Comparison of ENCODE assay signal across 8 cellular contexts in genomic region chr12:124493809-124494750, GRCh38.
DNase-seq lines count a peak whose midpoint lies in the region; ATAC-seq and TF ChIP-seq lines count a peak whose summit lies in the region.

No MANE protein-coding gene starts in this region.

- intact Hi-C loops in activated CD4-positive, alpha-beta T cell treated with anti-CD3 and anti-CD28 coated beads for 36 hours (cut with DNase I, micrococcal nuclease) = loop anchor here (1.0 to 5.0 kb wide), 4 partner anchors 28 to 269 kb away; no protein-coding TSS in a partner anchor

- peaks cover 11 to 36% of the 10 kb centered on the region in 2 experiments for H3K36me3 ChIP-seq in SK-N-SH (replicated peaks in 1 of 2; ENCODE audit: control insufficient read depth in 1 of 2, insufficient read depth in 2 of 2, low read length in 1 of 2)
- H3K36me3 ChIP-seq in endodermal cell (ENCODE audit: control insufficient read depth, insufficient read depth, low read length) = peaks cover 14% of the 10 kb centered on the region

- H3K4me3 ChIP-seq in SK-N-SH (ENCODE audit: low read depth in 2 of 2, low read length in 1 of 2) (no peak overlapping the region), endodermal cell (ENCODE audit: low read length) (no peak overlapping the region)

- no peaks in the 10 kb centered on the region for H3K9me2 ChIP-seq in SK-N-SH

- no peak for TF ChIP-seq EP300 in SK-N-SH (IDR thresholded peaks at IDR 0.05; ENCODE audit: borderline replicate concordance in 1 of 2, low read depth in 1 of 2, low read length in 1 of 2)

- H3K27me3 ChIP-seq in SK-N-SH (ENCODE audit: insufficient read depth) = no peaks in the 10 kb centered on the region
- no peaks in the 10 kb centered on the region for H3K27me3 ChIP-seq in endodermal cell (ENCODE audit: control insufficient read depth, insufficient read depth, low read length, poor library complexity, severe bottlenecking)

- H3K4me3 Mint-ChIP-seq in activated CD4-positive, alpha-beta T cell treated with anti-CD3 and anti-CD28 coated beads for 36 hours = peak overlapping the region; percentile 25
- H3K4me3 Mint-ChIP-seq in endodermal cell = no peak overlapping the region

- H3K9me3 Mint-ChIP-seq in activated CD4-positive, alpha-beta T cell treated with anti-CD3 and anti-CD28 coated beads for 36 hours (ENCODE audit: low read depth) = no peaks in the 10 kb centered on the region
- H3K9me3 Mint-ChIP-seq in endodermal cell = no peaks in the 10 kb centered on the region

- TF ChIP-seq RAD21 in SK-N-SH (IDR thresholded peaks at IDR 0.05; ENCODE audit: low read length) = no peak

- H3K9me3 ChIP-seq in SK-N-SH (no peaks in the 10 kb centered on the region), endodermal cell (ENCODE audit: control insufficient read depth, low read length) (no peaks in the 10 kb centered on the region)

- POLR2A ChIA-PET in activated CD4-positive, alpha-beta T cell treated with anti-CD3 and anti-CD28 coated beads for 36 hours (lab: Charles Lee) = interaction anchor here (0.6 to 1.2 kb wide), 6 partner anchors 11 to 280 kb away, joined by 3 to 5 read pairs (median 3); no protein-coding TSS in a partner anchor
- POLR2A ChIA-PET in SK-N-SH (lab: Yijun Ruan, JAX) = no interaction called here

- peaks cover 91% of the 10 kb centered on the region for H3K79me2 ChIP-seq in SK-N-SH (ENCODE audit: insufficient read depth)

- H3K4me2 ChIP-seq in SK-N-SH = no peak overlapping the region

- H3K4me1 Mint-ChIP-seq in activated CD4-positive, alpha-beta T cell treated with anti-CD3 and anti-CD28 coated beads for 36 hours = peaks cover 48% of the 10 kb centered on the region
- peaks cover 8% of the 10 kb centered on the region for H3K4me1 Mint-ChIP-seq in endodermal cell

- no peaks in the 10 kb centered on the region for H3K27me3 Mint-ChIP-seq in activated CD4-positive, alpha-beta T cell treated with anti-CD3 and anti-CD28 coated beads for 36 hours
- no peaks in the 10 kb centered on the region for H3K27me3 Mint-ChIP-seq in endodermal cell (ENCODE audit: insufficient read depth)

- H3K9ac ChIP-seq in SK-N-SH = no peak overlapping the region
- no peak overlapping the region for H3K9ac ChIP-seq in endodermal cell (ENCODE audit: extremely low read depth, low read length, poor library complexity, severe bottlenecking)

- H3K27ac ChIP-seq in SK-N-SH (ENCODE audit: low read depth in 2 of 2, low read length in 1 of 2) (no peak overlapping the region), endodermal cell (ENCODE audit: low read depth, low read length) (no peak overlapping the region)

- peaks cover 5% of the 10 kb centered on the region for H3F3A ChIP-seq in SK-N-SH (replicated peaks; ENCODE audit: insufficient read depth)

- WGBS in SK-N-SH (ENCODE audit: low lambda C conversion rate) = 90% methylated on average over 15 of the region's 27 CpGs
- 94 to 96% methylated on average over 11 to 27 of the region's 27 CpGs for WGBS in endodermal cell (ENCODE audit: insufficient coverage in 1 of 2, insufficient read length in 1 of 2), 2 experiments

- no peak for TF ChIP-seq CTCF in SK-N-SH (IDR thresholded peaks at IDR 0.05)
- TF ChIP-seq CTCF in endodermal cell (conservative IDR thresholded peaks at IDR 0.05) = no peak

- peaks cover 100% of the 10 kb centered on the region for H4K20me1 ChIP-seq in SK-N-SH (ENCODE audit: insufficient read depth)

- peaks cover 16% of the 10 kb centered on the region for H3K36me3 Mint-ChIP-seq in activated CD4-positive, alpha-beta T cell treated with anti-CD3 and anti-CD28 coated beads for 36 hours (ENCODE audit: low read depth)
- H3K36me3 Mint-ChIP-seq in endodermal cell (ENCODE audit: low read depth) = peaks cover 9% of the 10 kb centered on the region

- CTCF ChIA-PET in activated CD4-positive, alpha-beta T cell treated with anti-CD3 and anti-CD28 coated beads for 36 hours (lab: Charles Lee) = interaction anchor here (1.0 to 1.5 kb wide), 2 partner anchors 15 to 24 kb away, joined by 3 to 4 read pairs; no protein-coding TSS in a partner anchor
- CTCF ChIA-PET in SK-N-SH (lab: Yijun Ruan, JAX) = interaction anchor here (0.6 kb wide), 1 partner anchor 651 kb away, joined by 3 read pairs; no protein-coding TSS in a partner anchor

- peak; percentile 96 for ATAC-seq in activated CD4-positive, alpha-beta T cell treated with anti-CD3 and anti-CD28 coated beads for 36 hours
- peak; percentile 86 for ATAC-seq in HG03097 (IDR thresholded peaks at IDR 0.05; ENCODE audit: low FRiP score, unreplicated experiment)

- H2AFZ ChIP-seq in SK-N-SH (ENCODE audit: low read depth) = no peak overlapping the region

- DNase-seq in activated CD4-positive, alpha-beta T cell treated with anti-CD3 and anti-CD28 coated beads for 36 hours = peak; percentile 84
- no peak for DNase-seq in activated CD4-positive, alpha-beta T cell treated with anti-CD3 and anti-CD28 coated beads, Interleukin-2, amount 50 U/mL, for 1 hour
- DNase-seq in activated CD8-positive, alpha-beta memory T cell treated with anti-CD3 and anti-CD28 coated beads, Interleukin-2, amount 50 U/mL, for 24 hours (ENCODE audit: extremely low read depth) = peak; percentile 15
- peak; percentile 52 to 61 for DNase-seq in stimulated activated CD4-positive, alpha-beta T cell treated with anti-CD3 and anti-CD28 coated beads, Interleukin-4, amount 100 ng/mL, for 48 hours (ENCODE audit: low read depth in 2 of 2)
- DNase-seq in SK-N-SH (no peak), endodermal cell (no peak), superior temporal gyrus (ENCODE audit: extremely low spot score) (no peak)

- H3K4me1 ChIP-seq in SK-N-SH (ENCODE audit: control insufficient read depth in 1 of 2, insufficient read depth in 2 of 2, low read depth in 1 of 2, low read length in 1 of 2) = peaks cover 12 to 59% of the 10 kb centered on the region in 2 experiments; a peak in 3 of 4 replicates
- peaks cover 4% of the 10 kb centered on the region for H3K4me1 ChIP-seq in endodermal cell (ENCODE audit: control insufficient read depth, insufficient read depth, low read length)

- H3K27ac Mint-ChIP-seq in activated CD4-positive, alpha-beta T cell treated with anti-CD3 and anti-CD28 coated beads for 36 hours = peak overlapping the region; percentile 91
- no peak overlapping the region for H3K27ac Mint-ChIP-seq in endodermal cell

TF ChIP-seq in SK-N-SH, 30 proteins besides CTCF, POLR2A, EP300 and RAD21:
- no peak for TF ChIP-seq MAX (IDR thresholded peaks at IDR 0.05; ENCODE audit: low read depth)
- TF ChIP-seq GABPA (IDR thresholded peaks at IDR 0.05; ENCODE audit: low read depth) = no peak
- no peak for TF ChIP-seq NRF1 (IDR thresholded peaks at IDR 0.05; ENCODE audit: low read depth, low read length)
- no peak for TF ChIP-seq PBX3 (IDR thresholded peaks at IDR 0.05)
- TF ChIP-seq RCOR1 (IDR thresholded peaks at IDR 0.05; ENCODE audit: low read length) = no peak
- TF ChIP-seq RFX5 (IDR thresholded peaks at IDR 0.05; ENCODE audit: low read length) = no peak

Comparison
In these comparisons a context has a peak if more than half of its experiments do, and no peak if none do; other contexts are left out.
1. DNase-seq: peak in activated CD4-positive, alpha-beta T cell treated with anti-CD3 and anti-CD28 coated beads for 36 hours (single experiment), activated CD8-positive, alpha-beta memory T cell treated with anti-CD3 and anti-CD28 coated beads, Interleukin-2, amount 50 U/mL, for 24 hours (single experiment) and stimulated activated CD4-positive, alpha-beta T cell treated with anti-CD3 and anti-CD28 coated beads, Interleukin-4, amount 100 ng/mL, for 48 hours (2 of 2); none in activated CD4-positive, alpha-beta T cell treated with anti-CD3 and anti-CD28 coated beads, Interleukin-2, amount 50 U/mL, for 1 hour (single experiment), SK-N-SH (single experiment), endodermal cell (single experiment) and superior temporal gyrus (single experiment).